In the genomic region with DNA sequence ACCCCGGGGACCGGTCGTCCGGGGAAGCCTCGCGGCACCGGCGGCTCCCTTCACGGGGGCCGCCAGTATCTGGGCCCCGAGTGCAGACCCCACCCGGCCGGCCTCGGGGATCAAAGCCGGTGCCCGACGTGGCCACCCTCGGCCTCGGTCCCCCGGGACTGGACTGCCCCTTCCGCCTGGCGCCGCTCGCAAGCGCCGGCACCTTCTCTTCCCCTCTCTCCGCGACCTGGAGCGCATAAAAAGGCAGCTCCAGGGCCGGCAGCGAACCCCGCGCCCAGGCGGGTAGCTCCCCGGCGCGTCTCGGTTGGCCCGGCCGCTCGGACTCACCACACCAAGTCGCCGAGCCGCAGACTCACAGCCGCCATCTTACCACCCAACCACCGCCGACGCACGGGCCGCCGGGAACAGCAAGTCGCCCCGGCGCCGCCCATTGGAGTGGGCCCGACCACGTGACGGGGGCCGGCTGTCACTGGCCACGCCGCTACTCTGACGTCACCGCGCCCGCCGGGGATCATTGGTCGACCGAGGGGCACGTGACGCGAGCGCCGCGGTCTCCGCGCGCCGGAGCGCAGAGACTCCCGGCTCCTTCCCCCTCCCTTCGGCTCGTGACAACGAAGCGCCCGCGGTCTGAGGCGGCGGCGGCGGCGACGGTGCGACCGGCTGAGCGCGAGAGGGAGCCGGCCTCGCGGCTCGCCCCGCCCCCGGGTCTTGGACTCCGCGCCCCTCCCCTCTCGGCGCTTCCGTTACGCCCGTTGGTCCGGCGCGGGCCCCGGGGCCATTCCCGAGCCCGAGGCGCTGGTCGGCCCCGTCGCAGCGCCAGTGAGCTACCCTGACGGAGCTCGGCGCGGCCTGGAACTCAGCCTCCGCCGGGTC, we compare ENCODE assay signal across 1 cellular context.
TF ChIP-seq lines count a peak whose summit lies in the region.

GLYR1 (minus strand) TSS at position 388 of the 873 bp plus-strand sequence; CDS start at position 365, 23 bp downstream.
UBN1 (plus strand) TSS at position 581 of the 873 bp plus-strand sequence. CDS start 5,437 bp downstream, outside the sequence.

TF ChIP-seq in HEK293, 187 proteins besides CTCF, POLR2A, EP300 and RAD21 (continued from another document and continues in another):
- TF ChIP-seq PRDM10 (tag by site-specific recombination; IDR thresholded peaks at IDR 0.05) (no peak), KLF16 (tag by site-specific recombination; IDR thresholded peaks at IDR 0.05) (peak; percentile 64; the same call in 1 of the 2 replicates), SP2 (tag by site-specific recombination; IDR thresholded peaks at IDR 0.05) (peak; percentile 86), REST (tag by site-specific recombination; IDR thresholded peaks at IDR 0.05) (no peak), ZNF10 (tag by site-specific recombination; IDR thresholded peaks at IDR 0.05) (no peak), ZNF473 (tag by site-specific recombination; IDR thresholded peaks at IDR 0.05) (no peak), ZNF610 (tag by site-specific recombination; IDR thresholded peaks at IDR 0.05; ENCODE audit: borderline replicate concordance) (0 out of 2 replicates have a peak, but pooled peaks have one; percentile 28), ZNF843 (tag by site-specific recombination; IDR thresholded peaks at IDR 0.05) (peak; percentile 62; the same call in 1 of the 2 replicates), SCRT2 (tag by site-specific recombination; IDR thresholded peaks at IDR 0.05) (no peak), ZNF416 (tag by site-specific recombination; IDR thresholded peaks at IDR 0.05) (no peak), ZFP37 (tag by site-specific recombination; IDR thresholded peaks at IDR 0.05) (0 out of 2 replicates have a peak, but pooled peaks have one; percentile 74), ZSCAN30 (tag by site-specific recombination; IDR thresholded peaks at IDR 0.05) (peak; percentile 57), ZXDB (tag by site-specific recombination; IDR thresholded peaks at IDR 0.05) (peak; percentile 74), HIC1 (tag by site-specific recombination; IDR thresholded peaks at IDR 0.05) (peak; percentile 51; the same call in 1 of the 2 replicates), ZNF341 (tag by site-specific recombination; IDR thresholded peaks at IDR 0.05; ENCODE audit: low read depth) (peak; percentile 56; the same call in 1 of the 2 replicates), TRIM28 (IDR thresholded peaks at IDR 0.05; ENCODE audit: borderline replicate concordance, low read length) (no peak), ATF2 (tag by site-specific recombination; IDR thresholded peaks at IDR 0.05; ENCODE audit: low read depth) (peak; percentile 98), MYNN (tag by site-specific recombination; IDR thresholded peaks at IDR 0.05; ENCODE audit: borderline replicate concordance) (no peak), TCF7L2 (IDR thresholded peaks at IDR 0.05; ENCODE audit: borderline replicate concordance, low read depth, low read length) (peak; percentile 75; the same call in 1 of the 2 replicates), ZNF660 (tag by site-specific recombination; IDR thresholded peaks at IDR 0.05) (no peak), ZNF792 (tag by site-specific recombination; IDR thresholded peaks at IDR 0.05) (no peak), ZFP69B (tag by site-specific recombination; IDR thresholded peaks at IDR 0.05) (peak; percentile 48; the same call in 1 of the 2 replicates), ZNF530 (tag by site-specific recombination; IDR thresholded peaks at IDR 0.05; ENCODE audit: low read depth) (no peak), ZNF558 (tag by site-specific recombination; IDR thresholded peaks at IDR 0.05) (no peak)
- TF ChIP-seq, protein P1, sequence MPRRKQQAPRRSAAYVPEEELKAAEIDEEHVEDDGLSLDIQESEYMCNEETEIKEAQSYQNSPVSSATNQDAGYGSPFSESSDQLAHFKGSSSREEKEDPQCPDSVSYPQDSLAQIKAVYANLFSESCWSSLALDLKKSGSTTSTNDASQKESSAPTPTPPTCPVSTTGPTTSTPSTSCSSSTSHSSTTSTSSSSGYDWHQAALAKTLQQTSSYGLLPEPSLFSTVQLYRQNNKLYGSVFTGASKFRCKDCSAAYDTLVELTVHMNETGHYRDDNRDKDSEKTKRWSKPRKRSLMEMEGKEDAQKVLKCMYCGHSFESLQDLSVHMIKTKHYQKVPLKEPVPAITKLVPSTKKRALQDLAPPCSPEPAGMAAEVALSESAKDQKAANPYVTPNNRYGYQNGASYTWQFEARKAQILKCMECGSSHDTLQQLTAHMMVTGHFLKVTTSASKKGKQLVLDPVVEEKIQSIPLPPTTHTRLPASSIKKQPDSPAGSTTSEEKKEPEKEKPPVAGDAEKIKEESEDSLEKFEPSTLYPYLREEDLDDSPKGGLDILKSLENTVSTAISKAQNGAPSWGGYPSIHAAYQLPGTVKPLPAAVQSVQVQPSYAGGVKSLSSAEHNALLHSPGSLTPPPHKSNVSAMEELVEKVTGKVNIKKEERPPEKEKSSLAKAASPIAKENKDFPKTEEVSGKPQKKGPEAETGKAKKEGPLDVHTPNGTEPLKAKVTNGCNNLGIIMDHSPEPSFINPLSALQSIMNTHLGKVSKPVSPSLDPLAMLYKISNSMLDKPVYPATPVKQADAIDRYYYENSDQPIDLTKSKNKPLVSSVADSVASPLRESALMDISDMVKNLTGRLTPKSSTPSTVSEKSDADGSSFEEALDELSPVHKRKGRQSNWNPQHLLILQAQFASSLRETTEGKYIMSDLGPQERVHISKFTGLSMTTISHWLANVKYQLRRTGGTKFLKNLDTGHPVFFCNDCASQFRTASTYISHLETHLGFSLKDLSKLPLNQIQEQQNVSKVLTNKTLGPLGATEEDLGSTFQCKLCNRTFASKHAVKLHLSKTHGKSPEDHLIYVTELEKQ (tag by site-specific recombination; IDR thresholded peaks at IDR 0.05; ENCODE audit: borderline replicate concordance), result no peak
- TF ChIP-seq, protein P2, sequence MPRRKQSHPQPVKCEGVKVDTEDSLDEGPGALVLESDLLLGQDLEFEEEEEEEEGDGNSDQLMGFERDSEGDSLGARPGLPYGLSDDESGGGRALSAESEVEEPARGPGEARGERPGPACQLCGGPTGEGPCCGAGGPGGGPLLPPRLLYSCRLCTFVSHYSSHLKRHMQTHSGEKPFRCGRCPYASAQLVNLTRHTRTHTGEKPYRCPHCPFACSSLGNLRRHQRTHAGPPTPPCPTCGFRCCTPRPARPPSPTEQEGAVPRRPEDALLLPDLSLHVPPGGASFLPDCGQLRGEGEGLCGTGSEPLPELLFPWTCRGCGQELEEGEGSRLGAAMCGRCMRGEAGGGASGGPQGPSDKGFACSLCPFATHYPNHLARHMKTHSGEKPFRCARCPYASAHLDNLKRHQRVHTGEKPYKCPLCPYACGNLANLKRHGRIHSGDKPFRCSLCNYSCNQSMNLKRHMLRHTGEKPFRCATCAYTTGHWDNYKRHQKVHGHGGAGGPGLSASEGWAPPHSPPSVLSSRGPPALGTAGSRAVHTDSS (tag by site-specific recombination; IDR thresholded peaks at IDR 0.05), result no peak
- TF ChIP-seq, protein P3, sequence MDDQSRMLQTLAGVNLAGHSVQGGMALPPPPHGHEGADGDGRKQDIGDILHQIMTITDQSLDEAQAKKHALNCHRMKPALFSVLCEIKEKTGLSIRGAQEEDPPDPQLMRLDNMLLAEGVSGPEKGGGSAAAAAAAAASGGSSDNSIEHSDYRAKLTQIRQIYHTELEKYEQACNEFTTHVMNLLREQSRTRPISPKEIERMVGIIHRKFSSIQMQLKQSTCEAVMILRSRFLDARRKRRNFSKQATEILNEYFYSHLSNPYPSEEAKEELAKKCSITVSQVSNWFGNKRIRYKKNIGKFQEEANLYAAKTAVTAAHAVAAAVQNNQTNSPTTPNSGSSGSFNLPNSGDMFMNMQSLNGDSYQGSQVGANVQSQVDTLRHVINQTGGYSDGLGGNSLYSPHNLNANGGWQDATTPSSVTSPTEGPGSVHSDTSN (CRISPR knock-in tag; IDR thresholded peaks at IDR 0.05), result 0 out of 2 replicates have a peak, but pooled peaks have one; percentile 23
- TF ChIP-seq, protein P4, sequence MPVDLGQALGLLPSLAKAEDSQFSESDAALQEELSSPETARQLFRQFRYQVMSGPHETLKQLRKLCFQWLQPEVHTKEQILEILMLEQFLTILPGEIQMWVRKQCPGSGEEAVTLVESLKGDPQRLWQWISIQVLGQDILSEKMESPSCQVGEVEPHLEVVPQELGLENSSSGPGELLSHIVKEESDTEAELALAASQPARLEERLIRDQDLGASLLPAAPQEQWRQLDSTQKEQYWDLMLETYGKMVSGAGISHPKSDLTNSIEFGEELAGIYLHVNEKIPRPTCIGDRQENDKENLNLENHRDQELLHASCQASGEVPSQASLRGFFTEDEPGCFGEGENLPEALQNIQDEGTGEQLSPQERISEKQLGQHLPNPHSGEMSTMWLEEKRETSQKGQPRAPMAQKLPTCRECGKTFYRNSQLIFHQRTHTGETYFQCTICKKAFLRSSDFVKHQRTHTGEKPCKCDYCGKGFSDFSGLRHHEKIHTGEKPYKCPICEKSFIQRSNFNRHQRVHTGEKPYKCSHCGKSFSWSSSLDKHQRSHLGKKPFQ (tag by site-specific recombination; IDR thresholded peaks at IDR 0.05), result no peak
